Comparison of ENCODE assay signal across 31 cellular contexts in genomic region chr17:78466786-78467715, GRCh38.
"Had no signal": no experiment of that assay in that cellular context is flagged by ENCODE, and none has a peak within 500 bp of the region (broad histone marks: within the 10 kb centered on the region; RNA-seq: fewer than 3 reads in every experiment).

No MANE protein-coding gene starts in this region.

- H3K36me3 ChIP-seq: esophagus muscularis mucosa, gastroesophageal sphincter, heart right ventricle, left lung, stomach, tibial nerve, upper lobe of left lung, vagina had no signal

- H3K9me3 ChIP-seq: esophagus muscularis mucosa, gastroesophageal sphincter, heart right ventricle, left lung, testis, tibial nerve, upper lobe of left lung, vagina had no signal

- H3K9me3 Mint-ChIP-seq: stimulated activated effector memory CD8-positive, alpha-beta T cell treated with anti-CD3 and anti-CD28 coated beads, Interleukin-12 subunit alpha, Interleukin-12 subunit beta, amount 100 ng/mL, for 72 hours had no signal

- H3K4me1 ChIP-seq: esophagus muscularis mucosa, foreskin keratinocyte, gastroesophageal sphincter, heart right ventricle, left lung, parathyroid adenoma, stomach, testis, tibial nerve, upper lobe of left lung, vagina had no signal

- H3K27ac ChIP-seq: epithelial cell of prostate, esophagus muscularis mucosa, foreskin keratinocyte, gastroesophageal sphincter, heart right ventricle, left lung, parathyroid adenoma, stomach, testis, upper lobe of left lung, vagina had no signal

- H3K27me3 ChIP-seq: dorsolateral prefrontal cortex, foreskin keratinocyte, left lung, testis, upper lobe of left lung, vagina had no signal

- FAIRE-seq: colon, islet of Langerhans had no signal

- H3K27me3 Mint-ChIP-seq: naive thymus-derived CD4-positive, alpha-beta T cell; progenitor cell of endocrine pancreas had no signal

- H3K36me3 Mint-ChIP-seq: mesothelial cell of epicardium; naive thymus-derived CD4-positive, alpha-beta T cell; stimulated activated effector memory CD8-positive, alpha-beta T cell treated with anti-CD3 and anti-CD28 coated beads, Interleukin-12 subunit alpha, Interleukin-12 subunit beta, amount 100 ng/mL, for 72 hours had no signal

- DNase-seq: dorsolateral prefrontal cortex; effector CD8-positive, alpha-beta T cell; endodermal cell; foreskin keratinocyte; heart right ventricle; hippocampal formation; left cardiac atrium; mesenchymal stem cell; naive thymus-derived CD4-positive, alpha-beta T cell; nephron progenitor cell; occipital lobe; stimulated activated CD4-positive, alpha-beta T cell treated with anti-CD3 and anti-CD28 coated beads, Interleukin-2, amount 100 ng/mL, for 24 hours; stimulated activated CD4-positive, alpha-beta T cell treated with anti-CD3 and anti-CD28 coated beads, Interleukin-4, amount 100 ng/mL, for 24 hours; stimulated activated naive CD4-positive, alpha-beta T cell treated with Interleukin-2 at 50 U/mL for 16 hours; stomach; testis; upper lobe of left lung had no signal

- H3K4me3 Mint-ChIP-seq: endodermal cell; mesothelial cell of epicardium; naive thymus-derived CD4-positive, alpha-beta T cell; nephron progenitor cell; stimulated activated effector memory CD8-positive, alpha-beta T cell treated with anti-CD3 and anti-CD28 coated beads, Interleukin-12 subunit alpha, Interleukin-12 subunit beta, amount 100 ng/mL, for 72 hours had no signal

- ATAC-seq: foreskin keratinocyte; gastroesophageal sphincter; naive thymus-derived CD4-positive, alpha-beta T cell; sciatic nerve; stimulated activated effector memory CD8-positive, alpha-beta T cell treated with anti-CD3 and anti-CD28 coated beads, Interleukin-12 subunit alpha, Interleukin-12 subunit beta, amount 100 ng/mL, for 72 hours had no signal

- H3K4me1 Mint-ChIP-seq: endodermal cell; mesothelial cell of epicardium; naive thymus-derived CD4-positive, alpha-beta T cell; stimulated activated effector memory CD8-positive, alpha-beta T cell treated with anti-CD3 and anti-CD28 coated beads, Interleukin-12 subunit alpha, Interleukin-12 subunit beta, amount 100 ng/mL, for 72 hours had no signal

- H3K4me3 ChIP-seq: dorsolateral prefrontal cortex, esophagus muscularis mucosa, gastroesophageal sphincter, heart right ventricle, left lung, smooth muscle cell, stomach, testis, tibial nerve, upper lobe of left lung, vagina had no signal

- H3K27ac Mint-ChIP-seq: endodermal cell; mesothelial cell of epicardium; naive thymus-derived CD4-positive, alpha-beta T cell; nephron progenitor cell; progenitor cell of endocrine pancreas; stimulated activated effector memory CD8-positive, alpha-beta T cell treated with anti-CD3 and anti-CD28 coated beads, Interleukin-12 subunit alpha, Interleukin-12 subunit beta, amount 100 ng/mL, for 72 hours had no signal
